In genomic region chr16:86988920-86989715, GRCh38 we compare ENCODE assay signal across 22 cellular contexts.
"Had no signal": no experiment of that assay in that cellular context is flagged by ENCODE, and none has a peak within 500 bp of the region (broad histone marks: within the 10 kb centered on the region; RNA-seq: fewer than 3 reads in every experiment).

No MANE protein-coding gene starts in this region.

- H3K27me3 Mint-ChIP-seq: activated CD4-positive, alpha-beta T cell treated with anti-CD3 and anti-CD28 coated beads, Interleukin-2, amount 10 ng/mL, durations not matched to agents 24 days and 14 days had no signal

- H3K36me3 Mint-ChIP-seq: memory B cell; naive thymus-derived CD8-positive, alpha-beta T cell; type B pancreatic cell had no signal

- H3K9me3 ChIP-seq: colonic mucosa, right atrium auricular region, stomach had no signal

- H3K9me3 Mint-ChIP-seq: activated CD4-positive, alpha-beta T cell treated with anti-CD3 and anti-CD28 coated beads, Interleukin-2, amount 10 ng/mL, durations not matched to agents 24 days and 14 days; activated CD8-positive, alpha-beta T cell treated with anti-CD3 and anti-CD28 coated beads for 36 hours; naive thymus-derived CD8-positive, alpha-beta T cell; type B pancreatic cell had no signal

- H3K36me3 ChIP-seq: brain microvascular endothelial cell, colonic mucosa, right atrium auricular region, stomach had no signal

- H3K27ac Mint-ChIP-seq: activated CD4-positive, alpha-beta T cell treated with anti-CD3 and anti-CD28 coated beads, Interleukin-2, amount 10 ng/mL, durations not matched to agents 24 days and 14 days; activated CD8-positive, alpha-beta T cell treated with anti-CD3 and anti-CD28 coated beads for 36 hours; activated T-helper 17 cell treated with anti-CD3 and anti-CD28 coated beads, Interleukin-2, amount 50 U/mL, for 72 hours; endodermal cell; memory B cell; naive thymus-derived CD8-positive, alpha-beta T cell; type B pancreatic cell had no signal

- H3K4me1 Mint-ChIP-seq: activated T-helper 17 cell treated with anti-CD3 and anti-CD28 coated beads, Interleukin-2, amount 50 U/mL, for 72 hours; memory B cell had no signal

- H3K4me1 ChIP-seq: colonic mucosa, foreskin keratinocyte, stomach had no signal

- H3K27ac ChIP-seq: brain microvascular endothelial cell, colonic mucosa, epithelial cell of prostate, foreskin keratinocyte, right atrium auricular region, skin epidermis, stomach had no signal

- H3K27me3 ChIP-seq: brain microvascular endothelial cell, colonic mucosa, foreskin keratinocyte, right atrium auricular region had no signal

- H3K4me3 Mint-ChIP-seq: activated CD4-positive, alpha-beta T cell treated with anti-CD3 and anti-CD28 coated beads, Interleukin-2, amount 10 ng/mL, durations not matched to agents 24 days and 14 days; activated CD8-positive, alpha-beta T cell treated with anti-CD3 and anti-CD28 coated beads for 36 hours; activated T-helper 17 cell treated with anti-CD3 and anti-CD28 coated beads, Interleukin-2, amount 50 U/mL, for 72 hours; endodermal cell; memory B cell; naive thymus-derived CD8-positive, alpha-beta T cell; type B pancreatic cell had no signal

- H3K4me3 ChIP-seq: colonic mucosa, right atrium auricular region, skin epidermis, stomach had no signal

- DNase-seq: activated CD4-positive, alpha-beta T cell treated with anti-CD3 and anti-CD28 coated beads, Interleukin-2, amount 10 ng/mL, durations not matched to agents 24 days and 14 days; activated CD8-positive, alpha-beta T cell treated with anti-CD3 and anti-CD28 coated beads for 36 hours; activated naive CD4-positive, alpha-beta T cell treated with Interleukin-2 at 50 U/mL for 16 hours; activated T-cell treated with anti-CD3 and anti-CD28 coated beads, Interleukin-2, amount 50 U/mL, for 1 hour; anterior cingulate cortex; brain microvascular endothelial cell; central memory CD4-positive, alpha-beta T cell; colonic mucosa; endodermal cell; foreskin keratinocyte; naive thymus-derived CD8-positive, alpha-beta T cell; nucleus accumbens; stimulated activated CD4-positive, alpha-beta T cell treated with anti-CD3 and anti-CD28 coated beads, Interleukin-4, amount 100 ng/mL, for 1 hour; stomach; T-helper 1 cell; T-helper 9 cell had no signal

- ATAC-seq: activated CD8-positive, alpha-beta T cell treated with anti-CD3 and anti-CD28 coated beads for 36 hours; activated T-helper 17 cell treated with anti-CD3 and anti-CD28 coated beads, Interleukin-2, amount 50 U/mL, for 72 hours; foreskin keratinocyte; naive thymus-derived CD8-positive, alpha-beta T cell had no signal
